Comparison of ENCODE assay signal across 23 cellular contexts in the genomic region with DNA sequence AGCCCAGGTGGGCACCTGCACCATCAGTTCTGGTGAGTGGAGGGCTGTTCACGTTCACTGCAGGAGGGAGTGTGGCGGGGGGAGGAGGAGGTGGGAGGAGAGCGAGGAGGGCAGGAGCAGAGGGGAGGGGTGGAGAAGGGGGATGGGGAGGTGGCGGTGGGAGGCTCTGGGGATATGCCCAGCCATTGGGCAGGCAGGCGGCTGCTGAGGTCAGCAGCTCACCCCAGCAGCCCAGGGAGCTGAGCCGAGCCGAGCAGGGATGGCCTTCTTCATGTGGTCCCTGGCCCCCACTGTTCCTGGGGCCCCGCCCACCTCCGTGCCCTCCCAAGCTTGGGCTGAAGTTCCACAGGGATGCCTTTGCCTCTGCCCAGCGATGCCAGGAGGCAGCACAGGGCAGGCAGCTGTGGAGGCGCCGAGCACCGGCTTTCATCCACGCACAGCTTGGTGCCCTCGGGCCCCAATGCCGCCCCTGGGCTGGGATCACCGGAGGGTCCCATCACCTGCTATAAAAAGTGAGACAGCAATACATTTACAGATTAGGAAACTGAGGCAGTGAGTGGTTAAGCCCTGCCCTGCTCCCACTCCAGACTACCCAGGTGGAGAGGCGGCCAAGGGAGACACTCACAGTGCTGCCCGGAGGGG. TPM values are rescaled to one million over a fixed set of nuclear protein-coding genes. Genes with fewer than 3 reads are reported as not detected.
A peak's percentile ranks its signal among the peaks of the same experiment; 100 is the strongest.
DNase-seq lines count a peak whose midpoint lies in the region; ATAC-seq, FAIRE-seq and TF ChIP-seq lines count a peak whose summit lies in the region.
"Had no signal": no experiment of that assay in that cellular context is flagged by ENCODE, and none has a peak within 500 bp of the region (broad histone marks: within the 10 kb centered on the region; RNA-seq: fewer than 3 reads in every experiment).

No MANE protein-coding gene starts in this region.

- no peaks in the 10 kb centered on the region for H3K9me3 ChIP-seq in liver (ENCODE audit: control insufficient read depth in 4 of 4, low read length in 3 of 4)
- no peaks in the 10 kb centered on the region for H3K9me3 ChIP-seq in HepG2 (ENCODE audit: low read length)
- no peaks in the 10 kb centered on the region for H3K9me3 ChIP-seq in mesenchymal stem cell (ENCODE audit: control insufficient read depth, low read length)
- no peaks in the 10 kb centered on the region for H3K9me3 ChIP-seq in GM23248 (ENCODE audit: low read depth)
- H3K9me3 ChIP-seq: ascending aorta, esophagus muscularis mucosa, ovary had no signal

- H3K9me2 ChIP-seq in GM23248 (ENCODE audit: insufficient read depth): no peaks in the 10 kb centered on the region

- CTCF ChIA-PET in HepG2 (lab: Yijun Ruan, JAX; ENCODE audit: low intra/inter-chr PET ratio, low total read pairs): no interaction called here

- BruUV-seq in HepG2 (replicated peaks; lab: Mats Ljungman, UMichigan): no TSS peak

- no peak overlapping the region for H2BK12ac ChIP-seq in mesenchymal stem cell (ENCODE audit: low read length in 2 of 2)

- no peak overlapping the region for H4K91ac ChIP-seq in mesenchymal stem cell (ENCODE audit: low read length)

- WGBS in liver: 56% methylated on average over 19 of the region's 19 CpGs
- WGBS in HepG2 (ENCODE audit: low lambda C conversion rate): 39% methylated on average over 7 of the region's 19 CpGs
- WGBS in mesenchymal stem cell: 78% methylated on average over 16 of the region's 19 CpGs
- 88 to 90% methylated on average over 15 to 19 of the region's 19 CpGs for WGBS in GM23248 (ENCODE audit: low coverage in 1 of 2, low lambda C conversion rate in 2 of 2, missing lambda C conversion rate in 2 of 2), 2 experiments

- H3F3A ChIP-seq in GM23248 (ENCODE audit: insufficient read depth): no peaks in the 10 kb centered on the region

- H3K4me2 ChIP-seq in HepG2 (ENCODE audit: low read depth, low read length) (no peak overlapping the region), mesenchymal stem cell (ENCODE audit: low read length, poor library complexity, severe bottlenecking) (no peak overlapping the region), GM23248 (ENCODE audit: unreplicated experiment) (no peak overlapping the region)

- H3K4ac ChIP-seq in mesenchymal stem cell (ENCODE audit: low read depth in 1 of 2, low read length in 2 of 2): peak overlapping the region in 1 of 2 experiments; percentile 50

- no peak overlapping the region for H3K23ac ChIP-seq in mesenchymal stem cell (ENCODE audit: low read length in 2 of 2)

- intact Hi-C loops in HepG2 (cut with micrococcal nuclease; ENCODE audit: unreplicated experiment): no loop called here
- intact Hi-C loops in activated T-helper 1 cell treated with anti-CD3 and anti-CD28 coated beads, Interleukin-12 subunit alpha, Interleukin-12 subunit beta, Interleukin-2, Interleukin-4 antibody, amounts not matched to agents 30 ng/mL and 10 ng/mL and 1 ng/mL, durations not matched to agents 14 hours and 24 hours and 36 hours (cut with micrococcal nuclease): no loop called here

- H3K79me2 ChIP-seq in HepG2 (ENCODE audit: insufficient read depth, low read length) (no peaks in the 10 kb centered on the region), GM23248 (ENCODE audit: insufficient read depth) (no peaks in the 10 kb centered on the region)

- H3K4me3 ChIP-seq in liver (ENCODE audit: low read depth in 1 of 3, low read length in 3 of 3) (no peak overlapping the region), HepG2 (replicated peaks in 1 of 3; ENCODE audit: insufficient read depth in 1 of 3, low read depth in 2 of 3, low read length in 3 of 3) (no peak overlapping the region), mesenchymal stem cell (ENCODE audit: insufficient read depth in 1 of 2, low read depth in 1 of 2, low read length in 2 of 2) (no peak overlapping the region), GM23248 (no peak overlapping the region)
- H3K4me3 ChIP-seq: ascending aorta, esophagus muscularis mucosa, ovary had no signal

- H3K14ac ChIP-seq in mesenchymal stem cell (ENCODE audit: low read length in 2 of 2): no peak overlapping the region

- H3K27ac ChIP-seq in liver (ENCODE audit: low read depth in 1 of 2, low read length in 2 of 2) (peak overlapping the region; percentile 74 to 78), HepG2 (ENCODE audit: extremely low read length, insufficient read depth, low read length) (no peak overlapping the region), caudate nucleus (ENCODE audit: low read depth, low read length) (peak overlapping the region; percentile 69), mesenchymal stem cell (ENCODE audit: low read length, poor library complexity, severe bottlenecking) (no peak overlapping the region), GM23248 (no peak overlapping the region)
- H3K27ac ChIP-seq: ascending aorta, esophagus muscularis mucosa, HL-60, ovary had no signal

- H3K18ac ChIP-seq in mesenchymal stem cell (ENCODE audit: low read depth in 1 of 2, low read length in 2 of 2): no peak overlapping the region

- no peaks in the 10 kb centered on the region for H3K27me3 ChIP-seq in liver (ENCODE audit: control insufficient read depth in 4 of 4, insufficient read depth in 4 of 4, low read length in 3 of 4)
- peaks cover 5 to 55% of the 10 kb centered on the region in 2 experiments for H3K27me3 ChIP-seq in HepG2 (ENCODE audit: control insufficient read depth in 1 of 2, insufficient read depth in 2 of 2, low read length in 2 of 2)
- peaks cover 0 to 18% of the 10 kb centered on the region in 2 experiments for H3K27me3 ChIP-seq in mesenchymal stem cell (ENCODE audit: control insufficient read depth in 1 of 2, insufficient read depth in 1 of 2, low read length in 2 of 2)
- H3K27me3 ChIP-seq in GM23248 (replicated peaks; ENCODE audit: insufficient read depth): no peaks in the 10 kb centered on the region
- H3K27me3 ChIP-seq: ascending aorta, esophagus muscularis mucosa, ovary had no signal

- ATAC-seq in HepG2 (no peak), GM19397 (IDR thresholded peaks at IDR 0.05; ENCODE audit: unreplicated experiment) (no peak)

- H4K8ac ChIP-seq in mesenchymal stem cell (ENCODE audit: low read length): peak overlapping the region; percentile 27

- H3K36me3 Mint-ChIP-seq in activated T-helper 1 cell treated with anti-CD3 and anti-CD28 coated beads, Interleukin-12 subunit alpha, Interleukin-12 subunit beta, Interleukin-2, Interleukin-4 antibody, amounts not matched to agents 30 ng/mL and 10 ng/mL and 1 ng/mL, durations not matched to agents 14 hours and 24 hours and 36 hours (ENCODE audit: low read depth): no peaks in the 10 kb centered on the region
- H3K36me3 Mint-ChIP-seq: mesothelial cell of epicardium had no signal

- H3K36me3 ChIP-seq in liver (ENCODE audit: control insufficient read depth in 4 of 4, insufficient read depth in 3 of 4, low read depth in 1 of 4, low read length in 3 of 4): no peaks in the 10 kb centered on the region
- H3K36me3 ChIP-seq in HepG2 (replicated peaks in 1 of 2; ENCODE audit: control insufficient read depth in 1 of 2, insufficient read depth in 2 of 2, low read length in 2 of 2): no peaks in the 10 kb centered on the region
- H3K36me3 ChIP-seq in mesenchymal stem cell (ENCODE audit: control insufficient read depth in 1 of 2, insufficient read depth in 2 of 2, low read depth in 1 of 2, low read length in 2 of 2): peaks cover 0 to 11% of the 10 kb centered on the region in 2 experiments
- no peaks in the 10 kb centered on the region for H3K36me3 ChIP-seq in GM23248 (ENCODE audit: low read depth)
- H3K36me3 ChIP-seq: ascending aorta, esophagus muscularis mucosa, ovary had no signal

- H3K4me1 ChIP-seq in liver (ENCODE audit: control insufficient read depth in 4 of 4, insufficient read depth in 4 of 4, low read length in 3 of 4) (peaks cover 40 to 90% (median 83%) of the 10 kb centered on the region in 4 donors), HepG2 (ENCODE audit: insufficient read depth, low read length) (no peaks in the 10 kb centered on the region), mesenchymal stem cell (ENCODE audit: control insufficient read depth, insufficient read depth, low read depth, low read length) (peaks cover 65% of the 10 kb centered on the region), GM23248 (ENCODE audit: insufficient read depth) (peaks cover 5% of the 10 kb centered on the region)

- no peak overlapping the region for H2BK15ac ChIP-seq in mesenchymal stem cell (ENCODE audit: low read depth, poor library complexity, severe bottlenecking)

- in situ Hi-C loops in HepG2 (cut with HindIII; ENCODE audit: extremely low pct_ligation_motif_present, low pct_unique_long_range_greater_than_20kb) (no loop called here), GM23248 (cut with MboI) (no loop called here)

- no peak for FAIRE-seq in HepG2 (lab: Jason Lieb, UNC)

- TF ChIP-seq CTCF in liver (IDR thresholded peaks at IDR 0.05; ENCODE audit: low read depth, low read length, missing input control) (no peak), HepG2 (CRISPR knock-in tag; IDR thresholded peaks at IDR 0.05) (no peak)

- no peak for DNase-seq in HepG2 (ENCODE audit: low spot score)
- no peak for DNase-seq in caudate nucleus (lab: John Stamatoyannopoulos, UW)
- no peak for DNase-seq in mesenchymal stem cell
- no peak for DNase-seq in NCI-H2029 (lab: John Stamatoyannopoulos, UW)
- no peak for DNase-seq in GM23248
- DNase-seq in activated T-helper 1 cell treated with anti-CD3 and anti-CD28 coated beads, Interleukin-12 subunit alpha, Interleukin-12 subunit beta, Interleukin-2, Interleukin-4 antibody, amounts not matched to agents 30 ng/mL and 10 ng/mL and 1 ng/mL, durations not matched to agents 14 hours and 24 hours and 36 hours (ENCODE audit: low spot score): no peak
- DNase-seq: activated CD4-positive, alpha-beta T cell treated with anti-CD3 and anti-CD28 coated beads for 1 hour; activated gamma-delta T cell treated with Interleukin-2 at 50 U/mL for 16 hours; DND-41; head of caudate nucleus; islet precursor cell; NCI-H1436; NCI-H510A treated with DMSO at 0.1 percent for 48 hours; stimulated activated naive CD4-positive, alpha-beta T cell; trophoblast cell had no signal

- no peak overlapping the region for H3K4me3 Mint-ChIP-seq in activated T-helper 1 cell treated with anti-CD3 and anti-CD28 coated beads, Interleukin-12 subunit alpha, Interleukin-12 subunit beta, Interleukin-2, Interleukin-4 antibody, amounts not matched to agents 30 ng/mL and 10 ng/mL and 1 ng/mL, durations not matched to agents 14 hours and 24 hours and 36 hours
- H3K4me3 Mint-ChIP-seq: mesothelial cell of epicardium had no signal

- peak overlapping the region; percentile 52 for H2AK5ac ChIP-seq in mesenchymal stem cell (ENCODE audit: low read length, severe bottlenecking)

- no peaks in the 10 kb centered on the region for H3K9me3 Mint-ChIP-seq in activated T-helper 1 cell treated with anti-CD3 and anti-CD28 coated beads, Interleukin-12 subunit alpha, Interleukin-12 subunit beta, Interleukin-2, Interleukin-4 antibody, amounts not matched to agents 30 ng/mL and 10 ng/mL and 1 ng/mL, durations not matched to agents 14 hours and 24 hours and 36 hours
- H3K9me3 Mint-ChIP-seq: mesothelial cell of epicardium; T-helper 2 cell treated with Interferon-gamma antibody and Interleukin-4, amounts not matched to agents 5 μg/mL and 100 μg/mL, for 36 hours had no signal

- H3K9ac ChIP-seq in liver (ENCODE audit: low read depth in 1 of 2, low read length in 2 of 2) (no peak overlapping the region), HepG2 (ENCODE audit: insufficient read depth, low read depth, low read length) (no peak overlapping the region), mesenchymal stem cell (ENCODE audit: low read length) (no peak overlapping the region), GM23248 (no peak overlapping the region)

- TF ChIP-seq EP300 in HepG2 (IDR thresholded peaks at IDR 0.05; ENCODE audit: low read depth in 2 of 2, low read length in 2 of 2) (no peak), HepG2 (CRISPR knock-in tag; IDR thresholded peaks at IDR 0.05; ENCODE audit: borderline replicate concordance) (no peak)

- POLR2A ChIA-PET in HepG2 (lab: Yijun Ruan, JAX): no interaction called here

- H3K4me1 Mint-ChIP-seq in activated T-helper 1 cell treated with anti-CD3 and anti-CD28 coated beads, Interleukin-12 subunit alpha, Interleukin-12 subunit beta, Interleukin-2, Interleukin-4 antibody, amounts not matched to agents 30 ng/mL and 10 ng/mL and 1 ng/mL, durations not matched to agents 14 hours and 24 hours and 36 hours (ENCODE audit: low read depth): peaks cover 21% of the 10 kb centered on the region

- no peak for TF ChIP-seq POLR2A in HepG2 (IDR thresholded peaks at IDR 0.05; ENCODE audit: insufficient read depth in 1 of 2, low read depth in 2 of 2, low read length in 2 of 2)

- H2BK5ac ChIP-seq in mesenchymal stem cell (ENCODE audit: low read depth, low read length, poor library complexity, severe bottlenecking): no peak overlapping the region

- no peak overlapping the region for H2BK120ac ChIP-seq in mesenchymal stem cell (ENCODE audit: low read depth, low read length)

- H4K20me1 ChIP-seq in HepG2 (ENCODE audit: insufficient read depth, low read length): 0 out of 2 replicates have a peak, but pooled peaks cover 2% of the 10 kb centered on the region
- H4K20me1 ChIP-seq in GM23248 (ENCODE audit: insufficient read depth): no peaks in the 10 kb centered on the region

- H3K27ac Mint-ChIP-seq in activated T-helper 1 cell treated with anti-CD3 and anti-CD28 coated beads, Interleukin-12 subunit alpha, Interleukin-12 subunit beta, Interleukin-2, Interleukin-4 antibody, amounts not matched to agents 30 ng/mL and 10 ng/mL and 1 ng/mL, durations not matched to agents 14 hours and 24 hours and 36 hours: no peak overlapping the region
- H3K27ac Mint-ChIP-seq: mesothelial cell of epicardium had no signal

- TF ChIP-seq RAD21 in liver (IDR thresholded peaks at IDR 0.05) (no peak), HepG2 (CRISPR knock-in tag; IDR thresholded peaks at IDR 0.05) (no peak)

- no peaks in the 10 kb centered on the region for H3K27me3 Mint-ChIP-seq in activated T-helper 1 cell treated with anti-CD3 and anti-CD28 coated beads, Interleukin-12 subunit alpha, Interleukin-12 subunit beta, Interleukin-2, Interleukin-4 antibody, amounts not matched to agents 30 ng/mL and 10 ng/mL and 1 ng/mL, durations not matched to agents 14 hours and 24 hours and 36 hours (ENCODE audit: insufficient read depth)

- H2AFZ ChIP-seq in HepG2 (ENCODE audit: low read length) (no peak overlapping the region), mesenchymal stem cell (ENCODE audit: low read depth, low read length) (no peak overlapping the region), GM23248 (no peak overlapping the region)

- no peaks in the 10 kb centered on the region for H3K79me1 ChIP-seq in mesenchymal stem cell (replicated peaks; ENCODE audit: low read length, poor library complexity, severe bottlenecking)

RNA-seq across cellular contexts. Expression of a gene that starts 21.6 kb away (rescaled TPM):
- total RNA-seq in liver: 1 to 10 TPM in 1 of 2 donors, under 1 TPM in 1; 0.33 to 1.1 TPM
- 10 to 100 TPM in 1 of 2 donors, 1 to 10 TPM in 1; 1.2 to 10.4 TPM for polyA plus RNA-seq in liver
- 0.11 and 0.22 TPM in 2 replicates for total RNA-seq in HepG2 (2016; rRNA removed; fragmentation: Illumina TruSeq; extraction: Trizol)
- total RNA-seq in HepG2 (2016; cell fraction: cytosol; rRNA removed; fragmentation: Illumina TruSeq; extraction: Trizol; ENCODE audit: low read depth): 0.20 and 0.35 TPM in 2 replicates
- total RNA-seq in HepG2 (2016; cell fraction: insoluble cytoplasmic fraction; rRNA removed; fragmentation: Illumina TruSeq; extraction: Trizol): 0.10 and 0.35 TPM in 2 replicates
- 0.49 and 0.93 TPM in 2 replicates for total RNA-seq in HepG2 (2016; cell fraction: membrane; rRNA removed; fragmentation: Illumina TruSeq; extraction: Trizol)
- total RNA-seq in HepG2 (2016; cell fraction: nucleus; rRNA removed; fragmentation: Illumina TruSeq; extraction: Trizol): 0.65 TPM in 1 of 2 replicates, not detected in the other
- 0.54 and 0.77 TPM in 2 replicates for polyA plus RNA-seq in HepG2 (2011; rRNA removed)
- polyA plus RNA-seq in HepG2 (2011; cell fraction: cytosol; rRNA removed): 0.36 and 1.4 TPM in 2 replicates
- 0.54 and 1.4 TPM in 2 replicates for polyA plus RNA-seq in HepG2 (2011; cell fraction: nucleus; rRNA removed)
- 0.07 and 0.17 TPM in 2 replicates for polyA plus RNA-seq in HepG2 (2012)
- 0.42 and 0.51 TPM in 2 replicates for polyA plus RNA-seq in HepG2 (2016; cell fraction: cytosol; fragmentation: Illumina TruSeq; extraction: Trizol; ENCODE audit: low read depth)
- 0.57 and 0.67 TPM in 2 replicates for polyA plus RNA-seq in HepG2 (2016; cell fraction: insoluble cytoplasmic fraction; fragmentation: Illumina TruSeq; extraction: Trizol; ENCODE audit: low read depth)
- 0.86 and 1.3 TPM in 2 replicates for polyA plus RNA-seq in HepG2 (2016; cell fraction: membrane; fragmentation: Illumina TruSeq; extraction: Trizol; ENCODE audit: low read depth)
- 0.70 and 1.5 TPM in 2 replicates for polyA plus RNA-seq in HepG2 (2016; cell fraction: nucleus; fragmentation: Illumina TruSeq; extraction: Trizol; ENCODE audit: insufficient read depth, low read depth)
- 2.3 and 4.0 TPM in 2 replicates for polyA minus RNA-seq in HepG2 (2011; rRNA and poly(A)+ RNA removed; ENCODE audit: low replicate concordance)
- 0.99 and 1.4 TPM in 2 replicates for polyA minus RNA-seq in HepG2 (2011; cell fraction: cytosol; rRNA and poly(A)+ RNA removed)
- polyA minus RNA-seq in HepG2 (2011; cell fraction: nucleus; rRNA and poly(A)+ RNA removed): not detected in 2 replicates
- polyA plus RNA-seq in mesenchymal stem cell (2013, experiment 1 of 2): 0.79 TPM
- 0.93 TPM for polyA plus RNA-seq in mesenchymal stem cell (2013, experiment 2 of 2)
- total RNA-seq in GM23248 (2014; rRNA removed; shearing (Covaris generic)): 1.4 TPM in 1 of 2 replicates, not detected in the other
- polyA plus RNA-seq in GM23248 (2016; fragmentation: Nextera tagmentation; extraction: Ambion mirVana): 0.25 and 0.47 TPM in 2 replicates
- total RNA-seq in activated T-helper 1 cell treated with anti-CD3 and anti-CD28 coated beads, Interleukin-12 subunit alpha, Interleukin-12 subunit beta, Interleukin-2, Interleukin-4 antibody, amounts not matched to agents 30 ng/mL and 10 ng/mL and 1 ng/mL, durations not matched to agents 14 hours and 24 hours and 36 hours: 1.7 and 1.9 TPM in 2 replicates

Comparison
In these comparisons a context has a peak if more than half of its experiments do, and no peak if none do; other contexts are left out.
1. H3K27ac ChIP-seq: peak in liver (2 of 2) and caudate nucleus (single experiment); none in HepG2 (single experiment), mesenchymal stem cell (single experiment) and GM23248 (single experiment).